15 cellular contexts compared by ENCODE assay signal in the genomic region with DNA sequence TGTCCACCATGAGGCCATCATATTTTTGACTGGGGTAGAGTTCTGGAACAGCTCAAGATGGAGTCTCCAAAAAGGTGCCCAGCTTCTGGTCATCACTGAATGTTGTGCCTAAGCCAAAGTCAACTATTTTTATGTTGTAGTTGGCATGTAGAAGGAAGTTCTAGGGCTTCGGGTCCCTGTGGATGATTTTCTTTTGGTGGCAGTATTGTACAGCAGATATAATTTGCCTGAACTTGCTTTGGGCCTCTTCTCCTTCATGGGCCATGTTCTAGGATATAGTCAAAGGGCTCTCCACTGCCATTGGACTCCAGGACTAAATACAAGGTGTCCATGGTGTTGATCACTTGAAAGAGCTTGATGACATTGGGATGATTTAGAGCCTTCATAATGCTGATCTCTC.
DNase-seq lines count a peak whose midpoint lies in the region; ATAC-seq and TF ChIP-seq lines count a peak whose summit lies in the region.
"Had no signal": no experiment of that assay in that cellular context is flagged by ENCODE, and none has a peak within 500 bp of the region (broad histone marks: within the 10 kb centered on the region; RNA-seq: fewer than 3 reads in every experiment).

No MANE protein-coding gene starts in this region.

- peak; percentile 20 for ATAC-seq in left lobe of liver

- TF ChIP-seq CTCF in GM10266 (IDR thresholded peaks at IDR 0.05; ENCODE audit: control insufficient read depth, insufficient read depth, low read depth, missing control alignments) (peak; percentile 5), epithelial cell of esophagus (IDR thresholded peaks at IDR 0.05; ENCODE audit: insufficient read depth, low read depth, low read length, missing control alignments) (peak; percentile 2)

- DNase-seq in GM10266 (ENCODE audit: extremely low spot score), result no peak
- DNase-seq in epithelial cell of esophagus (ENCODE audit: low read depth), result no peak
- DNase-seq in left lobe of liver (ENCODE audit: low spot score), result no peak
- DNase-seq in HuH-7.5 (ENCODE audit: low spot score), result no peak
- no peak for DNase-seq in putamen (ENCODE audit: low spot score)
- no peak for DNase-seq in activated CD4-positive, alpha-beta T cell treated with anti-CD3 and anti-CD28 coated beads for 4 hours
- DNase-seq in stimulated activated CD4-positive, alpha-beta T cell treated with anti-CD3 and anti-CD28 coated beads, Interleukin-4, amount 100 ng/mL, for 24 hours, result no peak
- DNase-seq: 8988T; Calu3; CD4-positive, alpha-beta memory T cell; GOT3; H7; KG1 had no signal

- 0 out of 2 replicates have a peak, but pooled peaks have one; percentile 17 for TF ChIP-seq RAD21 in Ishikawa (IDR thresholded peaks at IDR 0.05; ENCODE audit: low read depth)

- TF ChIP-seq EP300 in Ishikawa (IDR thresholded peaks at IDR 0.05; ENCODE audit: borderline replicate concordance), result no peak

- H3K4me3 ChIP-seq in epithelial cell of esophagus (ENCODE audit: low read length), result no peak overlapping the region
- H3K4me3 ChIP-seq: BLaER1 had no signal

TF ChIP-seq in Ishikawa, 13 proteins besides CTCF, POLR2A, EP300 and RAD21:
- TF ChIP-seq TAF1 (IDR thresholded peaks at IDR 0.05; ENCODE audit: low read depth) (no peak), NFIC (IDR thresholded peaks at IDR 0.05) (no peak), CREB1 (IDR thresholded peaks at IDR 0.05; ENCODE audit: low read depth) (no peak), ZBTB7A (IDR thresholded peaks at IDR 0.05; ENCODE audit: low read depth) (no peak), FOXM1 (IDR thresholded peaks at IDR 0.05; ENCODE audit: borderline replicate concordance, low read depth) (no peak), TEAD4 (IDR thresholded peaks at IDR 0.05) (no peak), TCF12 (IDR thresholded peaks at IDR 0.05; ENCODE audit: low read depth) (no peak), EGR1 (IDR thresholded peaks at IDR 0.05) (no peak), YY1 (IDR thresholded peaks at IDR 0.05; ENCODE audit: low read depth) (no peak)
- TF ChIP-seq, protein P1, sequence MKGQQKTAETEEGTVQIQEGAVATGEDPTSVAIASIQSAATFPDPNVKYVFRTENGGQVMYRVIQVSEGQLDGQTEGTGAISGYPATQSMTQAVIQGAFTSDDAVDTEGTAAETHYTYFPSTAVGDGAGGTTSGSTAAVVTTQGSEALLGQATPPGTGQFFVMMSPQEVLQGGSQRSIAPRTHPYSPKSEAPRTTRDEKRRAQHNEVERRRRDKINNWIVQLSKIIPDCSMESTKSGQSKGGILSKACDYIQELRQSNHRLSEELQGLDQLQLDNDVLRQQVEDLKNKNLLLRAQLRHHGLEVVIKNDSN (IDR thresholded peaks at IDR 0.05), result no peak
- TF ChIP-seq, protein P2, sequence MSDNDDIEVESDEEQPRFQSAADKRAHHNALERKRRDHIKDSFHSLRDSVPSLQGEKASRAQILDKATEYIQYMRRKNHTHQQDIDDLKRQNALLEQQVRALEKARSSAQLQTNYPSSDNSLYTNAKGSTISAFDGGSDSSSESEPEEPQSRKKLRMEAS (IDR thresholded peaks at IDR 0.05), result no peak
- TF ChIP-seq, protein P3, sequence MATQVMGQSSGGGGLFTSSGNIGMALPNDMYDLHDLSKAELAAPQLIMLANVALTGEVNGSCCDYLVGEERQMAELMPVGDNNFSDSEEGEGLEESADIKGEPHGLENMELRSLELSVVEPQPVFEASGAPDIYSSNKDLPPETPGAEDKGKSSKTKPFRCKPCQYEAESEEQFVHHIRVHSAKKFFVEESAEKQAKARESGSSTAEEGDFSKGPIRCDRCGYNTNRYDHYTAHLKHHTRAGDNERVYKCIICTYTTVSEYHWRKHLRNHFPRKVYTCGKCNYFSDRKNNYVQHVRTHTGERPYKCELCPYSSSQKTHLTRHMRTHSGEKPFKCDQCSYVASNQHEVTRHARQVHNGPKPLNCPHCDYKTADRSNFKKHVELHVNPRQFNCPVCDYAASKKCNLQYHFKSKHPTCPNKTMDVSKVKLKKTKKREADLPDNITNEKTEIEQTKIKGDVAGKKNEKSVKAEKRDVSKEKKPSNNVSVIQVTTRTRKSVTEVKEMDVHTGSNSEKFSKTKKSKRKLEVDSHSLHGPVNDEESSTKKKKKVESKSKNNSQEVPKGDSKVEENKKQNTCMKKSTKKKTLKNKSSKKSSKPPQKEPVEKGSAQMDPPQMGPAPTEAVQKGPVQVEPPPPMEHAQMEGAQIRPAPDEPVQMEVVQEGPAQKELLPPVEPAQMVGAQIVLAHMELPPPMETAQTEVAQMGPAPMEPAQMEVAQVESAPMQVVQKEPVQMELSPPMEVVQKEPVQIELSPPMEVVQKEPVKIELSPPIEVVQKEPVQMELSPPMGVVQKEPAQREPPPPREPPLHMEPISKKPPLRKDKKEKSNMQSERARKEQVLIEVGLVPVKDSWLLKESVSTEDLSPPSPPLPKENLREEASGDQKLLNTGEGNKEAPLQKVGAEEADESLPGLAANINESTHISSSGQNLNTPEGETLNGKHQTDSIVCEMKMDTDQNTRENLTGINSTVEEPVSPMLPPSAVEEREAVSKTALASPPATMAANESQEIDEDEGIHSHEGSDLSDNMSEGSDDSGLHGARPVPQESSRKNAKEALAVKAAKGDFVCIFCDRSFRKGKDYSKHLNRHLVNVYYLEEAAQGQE (IDR thresholded peaks at IDR 0.05; ENCODE audit: low read depth), result no peak
